Comparison of ENCODE assay signal across 8 cellular contexts in the genomic region with DNA sequence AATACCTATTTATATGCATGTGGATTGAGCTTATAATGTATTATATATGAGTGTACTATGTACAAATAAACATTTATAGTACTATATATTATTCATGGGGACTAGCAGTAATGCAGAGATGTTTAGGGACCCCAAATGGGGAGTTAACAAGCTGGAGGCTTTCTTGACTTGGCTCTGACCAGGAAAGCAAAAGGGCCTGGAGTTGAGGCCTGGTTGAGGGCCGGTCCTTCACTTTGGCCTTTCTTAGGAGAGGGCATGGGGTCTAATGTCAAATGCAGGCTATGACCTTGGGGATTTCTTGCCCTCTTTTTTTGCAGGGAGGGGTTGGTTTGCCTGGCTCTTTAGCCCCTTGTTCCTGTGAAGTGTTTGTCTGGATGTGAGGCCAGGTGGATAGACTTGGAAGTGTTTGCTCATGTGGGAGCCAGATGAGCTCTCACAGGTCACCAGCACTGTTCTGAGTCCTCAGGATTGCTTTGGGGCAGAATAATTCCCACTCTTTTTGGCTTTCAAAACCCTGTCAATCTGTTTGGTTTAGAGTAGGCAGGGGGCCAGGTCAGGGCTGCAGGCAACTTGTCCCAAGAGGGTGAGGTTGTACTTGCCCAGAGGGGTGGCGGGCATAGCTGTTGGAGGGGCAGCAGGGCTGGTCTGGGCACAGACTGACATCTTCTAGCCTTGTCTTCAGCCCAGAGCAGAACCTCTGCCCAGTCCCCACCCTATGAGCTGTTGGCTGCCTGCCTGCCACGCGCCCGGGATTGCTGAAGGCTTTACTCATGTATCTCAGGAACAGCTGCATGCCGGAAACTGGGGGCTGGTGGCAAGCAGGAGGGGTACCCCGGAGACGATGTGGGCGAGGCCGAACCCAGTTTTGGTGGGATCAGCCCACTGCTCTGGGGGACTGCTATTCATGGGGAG. TPM values are rescaled to one million over a fixed set of nuclear protein-coding genes. Genes with fewer than 3 reads are reported as not detected.
A peak's percentile ranks its signal among the peaks of the same experiment; 100 is the strongest.
DNase-seq lines count a peak whose midpoint lies in the region; ATAC-seq, FAIRE-seq and TF ChIP-seq lines count a peak whose summit lies in the region.

No MANE protein-coding gene starts in this region.

- H2BK15ac ChIP-seq in H9 (ENCODE audit: low read depth, low read length): no peak overlapping the region

- no peak for FAIRE-seq in small intestine (lab: Jason Lieb, UNC)

- H3K4me1 ChIP-seq in H9 (ENCODE audit: insufficient read depth, low read length) (peaks cover 6% of the 10 kb centered on the region; the same call in 1 of the 2 replicates), small intestine (ENCODE audit: control insufficient read depth in 2 of 2, insufficient read depth in 1 of 2, low read depth in 1 of 2, low read length in 1 of 2) (peaks cover 13 to 27% of the 10 kb centered on the region in 2 donors)

- peak overlapping the region in 2 of 3 experiments; percentile 87 to 92; a peak in 5 of 7 replicates for H3K27ac Mint-ChIP-seq in H9
- no peak overlapping the region for H3K27ac Mint-ChIP-seq in mesothelial cell of epicardium

- H3K27me3 Mint-ChIP-seq in H9 (ENCODE audit: low read depth) (no peaks in the 10 kb centered on the region), mesothelial cell of epicardium (ENCODE audit: low read depth) (no peaks in the 10 kb centered on the region)

- H3K23ac ChIP-seq in H9 (ENCODE audit: insufficient read length, low read depth, low read length): no peak overlapping the region

- no peak overlapping the region for H3K9ac ChIP-seq in H9 (ENCODE audit: extremely low read depth, insufficient read length, low read length)

- H2BK5ac ChIP-seq in H9 (ENCODE audit: insufficient read length, low read length): no peak overlapping the region

- H4K5ac ChIP-seq in H9 (ENCODE audit: insufficient read length, low read depth, low read length): no peak overlapping the region

- DNase-seq in H9: no peak
- peak; percentile 68 for DNase-seq in amniotic epithelial cell (ENCODE audit: low read depth)
- DNase-seq in left cardiac atrium: peak; percentile 87
- peak; percentile 84 for DNase-seq in small intestine
- no peak for DNase-seq in OCI-M2 (lab: John Stamatoyannopoulos, UW; ENCODE audit: unreplicated experiment)
- DNase-seq in RPMI8226: no peak
- DNase-seq in mesothelial cell of epicardium (ENCODE audit: low spot score in 2 of 2, unreplicated experiment in 2 of 2): no peak

- no CpG with 5 or more reads among the region's 10 CpGs for WGBS in H9 (ENCODE audit: extremely low coverage, insufficient read length, low lambda C conversion rate)
- 14 to 43% (median 36%) methylated on average over 10 of the region's 10 CpGs for WGBS in small intestine, 3 donors

- no peak overlapping the region for H3K4me3 ChIP-seq in small intestine (ENCODE audit: low read depth in 1 of 2, low read length in 2 of 2)

- no peaks in the 10 kb centered on the region for H3K23me2 ChIP-seq in H9 (ENCODE audit: insufficient read length, low read depth, low read length, poor library complexity, severe bottlenecking)

- H3K4me1 Mint-ChIP-seq in H9 (peaks cover 30 to 37% of the 10 kb centered on the region in 2 experiments), mesothelial cell of epicardium (peaks cover 27% of the 10 kb centered on the region)

- no peak overlapping the region for H3K4ac ChIP-seq in H9 (ENCODE audit: low read depth, low read length)

- TF ChIP-seq CTCF in H9 (conservative IDR thresholded peaks at IDR 0.05) (no peak), mesothelial cell of epicardium (IDR thresholded peaks at IDR 0.05; ENCODE audit: unreplicated experiment) (no peak)

- H3K79me2 ChIP-seq in H9 (ENCODE audit: insufficient read depth, low read length): no peaks in the 10 kb centered on the region; the same call in 1 of the 2 replicates

- no peak overlapping the region for H2AFZ ChIP-seq in H9 (ENCODE audit: low read length)

- H2AK5ac ChIP-seq in H9 (ENCODE audit: insufficient read length, low read length): no peak overlapping the region

- H3K9me3 ChIP-seq in H9 (ENCODE audit: control insufficient read depth, low read depth, low read length) (no peaks in the 10 kb centered on the region), small intestine (ENCODE audit: control insufficient read depth, low read depth) (no peaks in the 10 kb centered on the region)

- H2BK12ac ChIP-seq in H9 (ENCODE audit: insufficient read length, low read depth, low read length): no peak overlapping the region

- H4K20me1 ChIP-seq in H9 (ENCODE audit: control insufficient read depth, insufficient read depth, insufficient read length): peaks cover 2% of the 10 kb centered on the region

- H2BK120ac ChIP-seq in H9 (ENCODE audit: low read depth, low read length, poor library complexity, severe bottlenecking): no peak overlapping the region

- H3K27me3 ChIP-seq in H9 (ENCODE audit: insufficient read depth, low read length) (no peaks in the 10 kb centered on the region), small intestine (ENCODE audit: control insufficient read depth in 2 of 2, insufficient read depth in 2 of 2, low read length in 2 of 2) (no peaks in the 10 kb centered on the region)

- no peak overlapping the region for H4K8ac ChIP-seq in H9 (replicated peaks; ENCODE audit: insufficient read length, low read depth, low read length)

- no peak overlapping the region for H3K4me2 ChIP-seq in H9 (ENCODE audit: insufficient read depth, insufficient read length, low read length)

- no peak overlapping the region for H3K56ac ChIP-seq in H9 (ENCODE audit: insufficient read length, low read depth, low read length)

- H2BK20ac ChIP-seq in H9 (ENCODE audit: low read depth, low read length, poor library complexity, severe bottlenecking): no peak overlapping the region

- H3K14ac ChIP-seq in H9 (ENCODE audit: insufficient read depth, low read length): no peak overlapping the region; the same call in 1 of the 2 replicates

- H3K79me1 ChIP-seq in H9 (ENCODE audit: insufficient read depth, low read depth, low read length, poor library complexity, severe bottlenecking): peaks cover 16% of the 10 kb centered on the region

- H4K91ac ChIP-seq in H9 (ENCODE audit: insufficient read length, low read depth, low read length): no peak overlapping the region

- no peaks in the 10 kb centered on the region for H3K9me3 Mint-ChIP-seq in H9
- H3K9me3 Mint-ChIP-seq in mesothelial cell of epicardium: no peaks in the 10 kb centered on the region

- H3K36me3 Mint-ChIP-seq in H9 (ENCODE audit: insufficient read depth in 1 of 3, low read depth in 3 of 3): peaks cover 0 to 4% (median 0%) of the 10 kb centered on the region in 3 experiments; a peak in 3 of 7 replicates
- H3K36me3 Mint-ChIP-seq in mesothelial cell of epicardium: no peaks in the 10 kb centered on the region

- no peak overlapping the region for H3K27ac ChIP-seq in H9 (ENCODE audit: insufficient read length, low read depth, low read length)
- H3K27ac ChIP-seq in small intestine (ENCODE audit: low read depth in 1 of 2, low read length in 1 of 2): peak overlapping the region in 1 of 2 donors; percentile 79

- H3K4me3 Mint-ChIP-seq in H9: 0 out of 5 replicates have a peak overlapping the region, but pooled peaks of 1 of the 2 experiments have one; percentile 15
- no peak overlapping the region for H3K4me3 Mint-ChIP-seq in mesothelial cell of epicardium

- ATAC-seq in left cardiac atrium (peak; percentile 81 to 88), GM21381 (IDR thresholded peaks at IDR 0.05; ENCODE audit: unreplicated experiment) (no peak)

- no peak overlapping the region for H3T11ph ChIP-seq in H9 (ENCODE audit: low read length)

- intact Hi-C loops in left cardiac atrium (cut with DNase I): loop anchor here in 1 of 2 donors (10.0 kb wide), 1 partner anchor 227 kb away; no protein-coding TSS in a partner anchor

- H3K36me3 ChIP-seq in small intestine (ENCODE audit: control insufficient read depth in 2 of 2, insufficient read depth in 2 of 2, low read length in 2 of 2): no peaks in the 10 kb centered on the region

- H3K18ac ChIP-seq in H9 (ENCODE audit: insufficient read length, low read depth, low read length): no peak overlapping the region

RNA-seq across cellular contexts. Expression of gene TJAP1, which starts 14.6 kb away (rescaled TPM):
- total RNA-seq in H9 (2021) (45.1 and 49.2 TPM in 2 replicates), left cardiac atrium (10 to 100 TPM; 17.4 to 18.3 TPM), mesothelial cell of epicardium (45.9 to 52.7 TPM (median 49.7 TPM) in 3 replicates)
- 10 to 100 TPM; 17.2 to 30.3 (median 29.3) TPM for polyA plus RNA-seq in small intestine

RNA-seq across cellular contexts. Expression of gene LRRC73, which starts 18.1 kb away (rescaled TPM):
- total RNA-seq in H9 (2021): 0.26 and 0.55 TPM in 2 replicates
- total RNA-seq in left cardiac atrium: 1 to 10 TPM in 1 of 2 donors, under 1 TPM in 1; 0.50 to 1.2 TPM
- polyA plus RNA-seq in small intestine: under 1 TPM; 0.22 to 0.54 (median 0.51) TPM
- total RNA-seq in mesothelial cell of epicardium: 0.58 to 0.72 TPM (median 0.60 TPM) in 3 replicates

RNA-seq across cellular contexts. Expression of gene YIPF3, which starts 24.7 kb away (rescaled TPM):
- total RNA-seq in H9 (2021) (80.7 and 84.5 TPM in 2 replicates), left cardiac atrium (10 to 100 TPM; 64.4 to 73.5 TPM), mesothelial cell of epicardium (107 to 112 TPM (median 111 TPM) in 3 replicates)
- 10 to 100 TPM; 49.0 to 91.2 (median 52.4) TPM for polyA plus RNA-seq in small intestine

RNA-seq across cellular contexts. Expression of gene POLR1C, which starts 24.9 kb away (rescaled TPM):
- 75.8 and 76.6 TPM in 2 replicates for total RNA-seq in H9 (2021)
- 10 to 100 TPM; 17.8 to 28.3 TPM for total RNA-seq in left cardiac atrium
- 10 to 100 TPM in 2 of 3 donors, 1 to 10 TPM in 1; 10.0 to 38.7 (median 12.7) TPM for polyA plus RNA-seq in small intestine
- 39.5 to 43.4 TPM (median 41.3 TPM) in 3 replicates for total RNA-seq in mesothelial cell of epicardium

RNA-seq across cellular contexts. Expression of gene DLK2, which starts 36.7 kb away (rescaled TPM):
- total RNA-seq in H9 (2021) (0.57 and 0.96 TPM in 2 replicates), left cardiac atrium (under 1 TPM in 1 of 2 donors, not detected in 1; 0.68 TPM), mesothelial cell of epicardium (3.5 to 4.7 TPM (median 4.1 TPM) in 3 replicates)
- polyA plus RNA-seq in small intestine: under 1 TPM in 1 of 3 donors, not detected in 2; 0.72 TPM

Comparison
In these comparisons a context has a peak if more than half of its experiments do, and no peak if none do; other contexts are left out.
1. DNase-seq: peak in amniotic epithelial cell (single experiment), left cardiac atrium (single experiment) and small intestine (single experiment); none in H9 (single experiment), OCI-M2 (single experiment), RPMI8226 (single experiment) and mesothelial cell of epicardium (0 of 2).